In genomic region chr7:26680616-26681015, GRCh38 we compare ENCODE assay signal across 21 cellular contexts.
"Had no signal": no experiment of that assay in that cellular context is flagged by ENCODE, and none has a peak within 500 bp of the region (broad histone marks: within the 10 kb centered on the region; RNA-seq: fewer than 3 reads in every experiment).

No MANE protein-coding gene starts in this region.

- H3K9me3 Mint-ChIP-seq: immature natural killer cell; memory B cell; natural killer cell; neural progenitor cell; stimulated activated naive CD8-positive, alpha-beta T cell treated with anti-CD3 and anti-CD28 coated beads, Interleukin-15, amount 100 ng/mL, for 72 hours had no signal

- H3K27me3 Mint-ChIP-seq: memory B cell, progenitor cell of endocrine pancreas had no signal

- H3K27me3 ChIP-seq: suprapubic skin, transverse colon had no signal

- H3K4me1 ChIP-seq: neural progenitor cell, parathyroid adenoma, suprapubic skin had no signal

- H3K36me3 ChIP-seq: neural progenitor cell, suprapubic skin, transverse colon had no signal

- DNase-seq: dorsolateral prefrontal cortex; effector CD4-positive, alpha-beta T cell; hypothalamus; immature natural killer cell; islet precursor cell; kidney glomerular epithelial cell; natural killer cell; stimulated activated CD4-positive, alpha-beta T cell treated with anti-CD3 and anti-CD28 coated beads, Interleukin-15, amount 100 ng/mL, for 24 hours; stimulated activated CD4-positive, alpha-beta T cell treated with anti-CD3 and anti-CD28 coated beads, Interleukin-4, amount 100 ng/mL, for 1 hour; stimulated activated CD8-positive, alpha-beta memory T cell treated with anti-CD3 and anti-CD28 coated beads, Interleukin-4, amount 100 ng/mL, for 48 hours; stimulated activated naive CD4-positive, alpha-beta T cell; stimulated activated naive CD8-positive, alpha-beta T cell treated with anti-CD3 and anti-CD28 coated beads, Interleukin-15, amount 100 ng/mL, for 72 hours; transverse colon had no signal

- ATAC-seq: left lobe of liver; natural killer cell; stimulated activated naive CD8-positive, alpha-beta T cell treated with anti-CD3 and anti-CD28 coated beads, Interleukin-15, amount 100 ng/mL, for 72 hours had no signal

- H3K4me3 ChIP-seq: dorsolateral prefrontal cortex, lung, neural progenitor cell, skin epidermis, suprapubic skin, transverse colon had no signal

- H3K9me3 ChIP-seq: suprapubic skin, transverse colon had no signal

- H3K27ac Mint-ChIP-seq: immature natural killer cell; memory B cell; natural killer cell; neural progenitor cell; progenitor cell of endocrine pancreas; stimulated activated naive CD8-positive, alpha-beta T cell treated with anti-CD3 and anti-CD28 coated beads, Interleukin-15, amount 100 ng/mL, for 72 hours had no signal

- H3K4me3 Mint-ChIP-seq: immature natural killer cell; memory B cell; natural killer cell; neural progenitor cell; stimulated activated naive CD8-positive, alpha-beta T cell treated with anti-CD3 and anti-CD28 coated beads, Interleukin-15, amount 100 ng/mL, for 72 hours had no signal

- H3K4me1 Mint-ChIP-seq: immature natural killer cell; memory B cell; stimulated activated naive CD8-positive, alpha-beta T cell treated with anti-CD3 and anti-CD28 coated beads, Interleukin-15, amount 100 ng/mL, for 72 hours had no signal

- H3K36me3 Mint-ChIP-seq: natural killer cell, neural progenitor cell had no signal

- H3K27ac ChIP-seq: dorsolateral prefrontal cortex, neural progenitor cell, parathyroid adenoma, skin epidermis, suprapubic skin, transverse colon had no signal
